ENCODE assay signal across 9 cellular contexts in the genomic region with DNA sequence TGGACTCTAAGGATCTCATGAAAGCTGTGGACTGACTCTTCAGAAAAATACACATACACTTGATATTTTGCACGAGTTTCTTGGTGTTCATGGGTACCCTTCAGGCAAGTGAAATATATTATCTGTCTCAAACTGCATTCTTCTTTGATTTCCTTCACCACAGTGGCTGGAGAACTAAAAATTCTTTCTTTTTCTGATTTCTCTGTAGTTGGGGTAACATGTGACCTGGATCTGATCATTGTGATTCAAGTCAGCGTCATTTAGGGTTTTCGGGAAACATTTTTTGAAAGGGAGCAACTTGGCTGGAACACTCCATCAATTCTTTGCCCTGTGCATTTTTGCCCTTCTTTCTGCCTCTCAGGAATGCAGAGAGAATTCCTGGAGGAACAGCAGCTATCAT.
"Had no signal": no experiment of that assay in that cellular context is flagged by ENCODE, and none has a peak within 500 bp of the region (broad histone marks: within the 10 kb centered on the region; RNA-seq: fewer than 3 reads in every experiment).

No MANE protein-coding gene starts in this region.

- H2AFZ ChIP-seq: GM23248, GM23338 had no signal

- H3K4me3 Mint-ChIP-seq: GM23338, H9, HFFc6 had no signal

- ATAC-seq: GM23338, HCT116 had no signal

- H3K9me3 Mint-ChIP-seq: GM23338, H9 had no signal

- DNase-seq: GM23248, GOT3, H7, H9, HCEC 1CT, HFFc6 had no signal

- H3K4me1 Mint-ChIP-seq: GM23338, H9 had no signal

- H3K4me3 ChIP-seq: GM23248, GM23338, HAP-1 had no signal

- H3K36me3 ChIP-seq: HAP-1 had no signal

- H3K27ac ChIP-seq: GM23248 had no signal

- H3K9me3 ChIP-seq: HAP-1 had no signal

- H3K4me2 ChIP-seq: GM23338 had no signal

- H3K27ac Mint-ChIP-seq: GM23338, H9, HFFc6 had no signal
